ENCODE assay signal across 25 cellular contexts in the genomic region with DNA sequence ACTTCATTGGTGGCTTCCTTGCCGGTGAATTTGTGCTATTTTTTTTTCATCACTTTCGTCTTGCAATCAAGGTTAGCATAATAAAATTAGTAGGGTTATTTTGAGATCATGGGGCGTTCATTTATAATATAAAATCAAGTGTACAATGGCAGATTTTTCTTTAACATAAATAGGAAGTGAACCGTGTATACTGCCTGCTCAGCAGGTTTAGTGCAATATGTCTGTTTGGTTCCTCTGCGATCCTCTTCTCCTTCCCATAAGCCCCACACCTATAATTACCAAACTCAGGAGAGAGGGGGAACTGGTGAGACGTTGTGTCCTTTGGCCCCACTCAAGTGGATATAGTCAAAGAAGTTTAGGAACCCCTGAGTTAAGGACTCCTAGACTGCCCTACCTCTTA. TPM values are rescaled to one million over a fixed set of nuclear protein-coding genes. Genes with fewer than 3 reads are reported as not detected.
DNase-seq lines count a peak whose midpoint lies in the region; ATAC-seq, FAIRE-seq and TF ChIP-seq lines count a peak whose summit lies in the region.
"Had no signal": no experiment of that assay in that cellular context is flagged by ENCODE, and none has a peak within 500 bp of the region (broad histone marks: within the 10 kb centered on the region; RNA-seq: fewer than 3 reads in every experiment).

No MANE protein-coding gene starts in this region.

- no peak for TF ChIP-seq RAD21 in IMR-90 (IDR thresholded peaks at IDR 0.05; ENCODE audit: low read length)
- no peak for TF ChIP-seq RAD21 in K562 (CRISPR knock-in tag; conservative IDR thresholded peaks at IDR 0.05 in 1 of 2, IDR thresholded peaks at IDR 0.05 in 1 of 2)

- H3K9ac ChIP-seq in IMR-90 (ENCODE audit: low read depth, low read length) = no peak overlapping the region
- no peak overlapping the region for H3K9ac ChIP-seq in K562 (ENCODE audit: insufficient read depth in 1 of 2, low read depth in 2 of 2, low read length in 2 of 2)
- H3K9ac ChIP-seq in smooth muscle cell (ENCODE audit: low read depth) = no peak overlapping the region
- H3K9ac ChIP-seq: BLaER1 treated with 17β-estradiol and CSF1 and Interleukin-3, amounts not matched to agents 10 nM and 100 nM; KMS-11 had no signal

- no peaks in the 10 kb centered on the region for H3K36me3 ChIP-seq in left ventricle myocardium inferior
- no peaks in the 10 kb centered on the region for H3K36me3 ChIP-seq in IMR-90 (ENCODE audit: control insufficient read depth, insufficient read depth, low read length)
- no peaks in the 10 kb centered on the region for H3K36me3 ChIP-seq in K562 (ENCODE audit: control insufficient read depth, insufficient read depth, low read length)
- H3K36me3 ChIP-seq in smooth muscle cell (ENCODE audit: low read depth) = no peaks in the 10 kb centered on the region
- H3K36me3 ChIP-seq: BLaER1 treated with 17β-estradiol and CSF1 and Interleukin-3, amounts not matched to agents 10 nM and 100 nM had no signal

- H3K79me1 ChIP-seq in IMR-90 (ENCODE audit: low read depth in 1 of 2, low read length in 2 of 2) = no peaks in the 10 kb centered on the region; a peak in 1 of 4 replicates

- H3K9me3 ChIP-seq in left ventricle myocardium inferior (replicated peaks) (peaks cover 10% of the 10 kb centered on the region), IMR-90 (ENCODE audit: control insufficient read depth, insufficient read depth, low read length) (peaks cover 2% of the 10 kb centered on the region; the same call in 1 of the 2 replicates), K562 (replicated peaks; ENCODE audit: control insufficient read depth, insufficient read depth, low read depth, low read length) (no peaks in the 10 kb centered on the region), smooth muscle cell (replicated peaks; ENCODE audit: low read depth) (no peaks in the 10 kb centered on the region)

- H4K91ac ChIP-seq in IMR-90 (ENCODE audit: insufficient read depth, low read depth, low read length) = peak overlapping the region; percentile 76

- TF ChIP-seq POLR2A in IMR-90 (IDR thresholded peaks at IDR 0.05; ENCODE audit: low read depth, low read length) = no peak
- TF ChIP-seq POLR2A in K562 (conservative IDR thresholded peaks at IDR 0.05) = no peak

- H2BK120ac ChIP-seq in IMR-90 (ENCODE audit: low read depth, low read length) = peak overlapping the region; percentile 86

- H3K14ac ChIP-seq in IMR-90 (replicated peaks; ENCODE audit: low read depth, low read length) = peak overlapping the region; percentile 83

- CTCF ChIA-PET in IMR-90 (lab: Yijun Ruan, JAX) = no interaction called here
- CTCF ChIA-PET in K562 (lab: Yijun Ruan, JAX; ENCODE audit: low intra/inter-chr PET ratio) = no interaction called here

- H3K4me2 ChIP-seq in IMR-90 (ENCODE audit: low read depth, low read length) (no peak overlapping the region), K562 (ENCODE audit: insufficient read depth, low read length) (no peak overlapping the region), smooth muscle cell (no peak overlapping the region)
- H3K4me2 ChIP-seq: KMS-11 had no signal

- no peak for FAIRE-seq in K562 (lab: Jason Lieb, UNC)
- FAIRE-seq: A204.1, D721Med had no signal

- intact Hi-C loops in Right ventricle myocardium superior (cut with DNase I) = no loop called here
- intact Hi-C loops in left ventricle myocardium inferior (cut with micrococcal nuclease) = no loop called here
- intact Hi-C loops in IMR-90 (cut with micrococcal nuclease) = no loop called here
- intact Hi-C loops in K562 (cut with micrococcal nuclease) = no loop called here

- H3K56ac ChIP-seq in IMR-90 (ENCODE audit: extremely low read depth, insufficient read depth, low read length) = no peak overlapping the region

- peak overlapping the region; percentile 81; the same call in 2 of the 3 replicates for H2BK15ac ChIP-seq in IMR-90 (ENCODE audit: low read depth, low read length)

- H3K4me3 ChIP-seq in left ventricle myocardium inferior (no peak overlapping the region), IMR-90 (ENCODE audit: insufficient read depth, low read depth, low read length) (no peak overlapping the region), K562 (no peak overlapping the region), smooth muscle cell (no peak overlapping the region)
- H3K4me3 ChIP-seq: BLaER1 treated with 17β-estradiol and CSF1 and Interleukin-3, amounts not matched to agents 10 nM and 100 nM; GM23248 had no signal

- TF ChIP-seq EP300 in K562 (IDR thresholded peaks at IDR 0.05; ENCODE audit: low read length) = no peak

- H3K27ac ChIP-seq in left ventricle myocardium inferior (replicated peaks) (no peak overlapping the region), IMR-90 (ENCODE audit: insufficient read depth, low read length) (no peak overlapping the region), K562 (ENCODE audit: extremely low read depth, low read depth, low read length) (no peak overlapping the region), smooth muscle cell (ENCODE audit: low read depth) (peak overlapping the region; percentile 95)
- H3K27ac ChIP-seq: BLaER1 treated with 17β-estradiol and CSF1 and Interleukin-3, amounts not matched to agents 10 nM and 100 nM; GM23248; KMS-11 had no signal

- H3K4me1 ChIP-seq in left ventricle myocardium inferior (peaks cover 30% of the 10 kb centered on the region), IMR-90 (ENCODE audit: control insufficient read depth, insufficient read depth, low read length) (peaks cover 29% of the 10 kb centered on the region), K562 (replicated peaks in 1 of 2; ENCODE audit: control insufficient read depth in 2 of 2, insufficient read depth in 2 of 2, low read length in 2 of 2) (no peaks in the 10 kb centered on the region), smooth muscle cell (ENCODE audit: low read depth) (peaks cover 9% of the 10 kb centered on the region)

- H3K27me3 ChIP-seq in left ventricle myocardium inferior (ENCODE audit: low read depth) = no peaks in the 10 kb centered on the region
- H3K27me3 ChIP-seq in IMR-90 (ENCODE audit: control insufficient read depth, insufficient read depth, low read length) = no peaks in the 10 kb centered on the region
- peaks cover 15 to 44% of the 10 kb centered on the region in 2 experiments for H3K27me3 ChIP-seq in K562 (ENCODE audit: control insufficient read depth in 2 of 2, insufficient read depth in 2 of 2, low read length in 2 of 2)
- no peaks in the 10 kb centered on the region for H3K27me3 ChIP-seq in smooth muscle cell (ENCODE audit: low read depth)
- H3K27me3 ChIP-seq: BLaER1 treated with 17β-estradiol and CSF1 and Interleukin-3, amounts not matched to agents 10 nM and 100 nM had no signal

- H4K8ac ChIP-seq in IMR-90 (ENCODE audit: low read depth in 2 of 2, low read length in 2 of 2) = no peak overlapping the region

- BruUV-seq in IMR-90 (replicated peaks; lab: Mats Ljungman, UMichigan) (no TSS peak), K562 (replicated peaks; lab: Mats Ljungman, UMichigan) (no TSS peak)

- no peak for TF ChIP-seq CTCF in left ventricle myocardium inferior (IDR thresholded peaks at IDR 0.05; ENCODE audit: borderline replicate concordance)
- TF ChIP-seq CTCF in IMR-90 (conservative IDR thresholded peaks at IDR 0.05; ENCODE audit: low read depth, low read length) = no peak
- no peak for TF ChIP-seq CTCF in K562 (IDR thresholded peaks at IDR 0.05 in 2 of 3, conservative IDR thresholded peaks at IDR 0.05 in 1 of 3; ENCODE audit: insufficient read depth in 2 of 3, low read depth in 1 of 3, low read length in 3 of 3)
- TF ChIP-seq CTCF in smooth muscle cell (IDR thresholded peaks at IDR 0.05; ENCODE audit: borderline replicate concordance, insufficient read depth, poor library complexity, severe bottlenecking) = no peak

- H3K18ac ChIP-seq in IMR-90 (ENCODE audit: low read depth, low read length) = peak overlapping the region; percentile 22; the same call in 1 of the 2 replicates

- H2AFZ ChIP-seq in IMR-90 (replicated peaks; ENCODE audit: low read length, poor library complexity) = peak overlapping the region; percentile 66
- H2AFZ ChIP-seq in K562 (ENCODE audit: low read depth, low read length) = no peak overlapping the region
- H2AFZ ChIP-seq in smooth muscle cell (ENCODE audit: low read depth) = no peak overlapping the region

- H2BK20ac ChIP-seq in IMR-90 (ENCODE audit: low read depth, low read length) = peak overlapping the region; percentile 72; the same call in 1 of the 2 replicates

- peak overlapping the region; percentile 52 for H2BK5ac ChIP-seq in IMR-90 (ENCODE audit: low read depth, low read length, poor library complexity, severe bottlenecking)

- peaks cover 23% of the 10 kb centered on the region for H3K9me1 ChIP-seq in IMR-90 (ENCODE audit: insufficient read depth, low read length)
- no peaks in the 10 kb centered on the region for H3K9me1 ChIP-seq in K562 (ENCODE audit: control insufficient read depth, insufficient read depth, low read length)

- H3K79me2 ChIP-seq in K562 (ENCODE audit: control insufficient read depth, insufficient read depth, low read length) = no peaks in the 10 kb centered on the region
- no peaks in the 10 kb centered on the region for H3K79me2 ChIP-seq in smooth muscle cell (ENCODE audit: low read depth)

- peaks cover 19% of the 10 kb centered on the region for H3F3A ChIP-seq in smooth muscle cell (ENCODE audit: low read depth)

- in situ Hi-C loops in IMR-90 (cut with MboI; ENCODE audit: low sequenced_read_pairs) (no loop called here), K562 (cut with MboI) (no loop called here)

- H2AK9ac ChIP-seq in IMR-90 (replicated peaks; ENCODE audit: low read depth, low read length, poor library complexity) = peak overlapping the region; percentile 65

- ATAC-seq in Right ventricle myocardium superior (ENCODE audit: poor library complexity) = peak; percentile 15
- ATAC-seq in IMR-90 (ENCODE audit: low read depth) = no peak
- ATAC-seq in K562 = no peak

- H4K5ac ChIP-seq in IMR-90 (ENCODE audit: low read depth, low read length) = no peak overlapping the region

- peak overlapping the region; percentile 85 for H3K4ac ChIP-seq in IMR-90 (ENCODE audit: low read depth, low read length)

- dilution Hi-C loops in IMR-90 (cut with HindIII; ENCODE audit: low sequenced_read_pairs, unreplicated experiment) = no loop called here

- no peaks in the 10 kb centered on the region for H4K20me1 ChIP-seq in IMR-90 (ENCODE audit: insufficient read depth, low read length)
- H4K20me1 ChIP-seq in K562 (replicated peaks; ENCODE audit: control insufficient read depth, insufficient read depth, low read length) = no peaks in the 10 kb centered on the region
- no peaks in the 10 kb centered on the region for H4K20me1 ChIP-seq in smooth muscle cell (ENCODE audit: low read depth)
- H4K20me1 ChIP-seq: BLaER1 treated with 17β-estradiol and CSF1 and Interleukin-3, amounts not matched to agents 10 nM and 100 nM had no signal

- DNase-seq in Right ventricle myocardium superior (no peak), left ventricle myocardium inferior (no peak), IMR-90 (no peak), K562 (ENCODE audit: extremely low read depth in 1 of 4, low spot score in 3 of 4) (no peak), smooth muscle cell (lab: John Stamatoyannopoulos, UW; ENCODE audit: unreplicated experiment) (no peak), KG1 (lab: John Stamatoyannopoulos, UW) (no peak), ecto neural progenitor cell (ENCODE audit: low spot score) (no peak)
- DNase-seq: AML-193; CD4-positive, alpha-beta T cell; GM23248; H7; MM.1S; NCI-H1092 treated with DMSO at 0.1 percent for 48 hours; NCI-H1436 treated with DMSO at 0.1 percent for 48 hours; NCI-H187 treated with DMSO at 0.1 percent for 48 hours; NCI-H2171 treated with DMSO at 0.1 percent for 48 hours; NCI-H446 treated with DMSO at 0.1 percent for 48 hours; NCI-H748 treated with DMSO at 0.1 percent for 48 hours; RPMI8226; SHP77 treated with DMSO at 0.1 percent for 48 hours; T-helper 1 cell had no signal

- H2AK5ac ChIP-seq in IMR-90 (ENCODE audit: low read depth, low read length) = peak overlapping the region; percentile 76; the same call in 1 of the 2 replicates

- H3K23ac ChIP-seq in IMR-90 (ENCODE audit: low read depth, low read length) = no peak overlapping the region; the same call in 1 of the 2 replicates

- no CpG with 5 or more reads among the region's 6 CpGs for WGBS in IMR-90 (ENCODE audit: extremely low coverage in 2 of 2, insufficient read length in 1 of 2), 2 experiments
- WGBS in K562 (ENCODE audit: insufficient coverage, low coverage, missing lambda C conversion rate) = 2% methylated on average over 6 of the region's 6 CpGs
- WGBS in smooth muscle cell (ENCODE audit: low lambda C conversion rate) = 77% methylated on average over 6 of the region's 6 CpGs

- POLR2A ChIA-PET in IMR-90 (lab: Charles Lee; ENCODE audit: unreplicated experiment) (no interaction called here), K562 (lab: Yijun Ruan, JAX) (interaction anchor here (0.6 to 1.4 kb wide), 2 partner anchors 18 to 331 kb away, joined by 3 read pairs; no protein-coding TSS in a partner anchor)

RNA-seq across cellular contexts. Expression of a gene that starts 41.7 kb away (rescaled TPM):
- 8.4 TPM for total RNA-seq in Right ventricle myocardium superior
- 10.4 TPM for total RNA-seq in left ventricle myocardium inferior
- total RNA-seq in IMR-90 (2012; rRNA removed) = 5.8 and 6.5 TPM in 2 replicates
- 16.3 and 16.4 TPM in 2 replicates for polyA plus RNA-seq in IMR-90 (2012; rRNA removed)
- polyA plus RNA-seq in IMR-90 (2012; cell fraction: cytosol; rRNA removed) = 11.1 and 18.4 TPM in 2 replicates
- 78.4 and 95.1 TPM in 2 replicates for polyA plus RNA-seq in IMR-90 (2012; cell fraction: nucleus; rRNA removed; ENCODE audit: low replicate concordance)
- total RNA-seq in K562 (2011; cell fraction: chromatin; rRNA removed; ENCODE audit: low replicate concordance) = 1.5 and 7.7 TPM in 2 replicates
- total RNA-seq in K562 (2011; cell fraction: nucleolus; rRNA removed) = 2.0 and 2.7 TPM in 2 replicates
- total RNA-seq in K562 (2011; cell fraction: nucleoplasm; rRNA removed) = 2.6 and 4.7 TPM in 2 replicates
- total RNA-seq in K562 (2014; rRNA removed) = 0.14 TPM in 1 of 2 replicates, not detected in the other
- 0.15 TPM in 1 of 2 replicates, not detected in the other for total RNA-seq in K562 (2014; rRNA removed; fragmentation: Illumina TruSeq; extraction: Trizol)
- total RNA-seq in K562 (2015; rRNA removed; fragmentation: Illumina TruSeq; extraction: Trizol) = 0.83 TPM in 1 of 2 replicates, not detected in the other
- total RNA-seq in K562 (2021) = 0.58 and 1.0 TPM in 2 replicates
- polyA plus RNA-seq in K562 (2011; rRNA removed) = 1.4 and 2.1 TPM in 2 replicates
- polyA plus RNA-seq in K562 (2011; cell fraction: cytosol; rRNA removed) = 0.25 and 0.54 TPM in 2 replicates
- polyA plus RNA-seq in K562 (2011; cell fraction: nucleus; rRNA removed) = 7.7 and 14.3 TPM in 2 replicates
- polyA plus RNA-seq in K562 (2012) = 1.0 and 2.6 TPM in 2 replicates
- 0.36 TPM in 1 of 2 replicates, not detected in the other for polyA plus RNA-seq in K562 (2014; fragmentation: Illumina TruSeq; extraction: Trizol)
- polyA plus RNA-seq in K562 (2014; fragmentation: Nextera tagmentation; extraction: Ambion mirVana) = under 1 TPM; 0.56 to 0.67 TPM
- polyA plus RNA-seq in K562 (2014; rRNA removed) = 0.09 and 0.64 TPM in 2 replicates
- 0.49 and 0.87 TPM in 2 replicates for polyA minus RNA-seq in K562 (2011; rRNA and poly(A)+ RNA removed)
- polyA minus RNA-seq in K562 (2011; cell fraction: cytosol; rRNA and poly(A)+ RNA removed) = not detected in 2 replicates
- polyA minus RNA-seq in K562 (2011; cell fraction: nucleus; rRNA and poly(A)+ RNA removed) = 0.94 and 1.1 TPM in 2 replicates
- total RNA-seq in smooth muscle cell = 3.6 and 51.9 TPM in 2 replicates
- 6.1 and 7.9 TPM in 2 replicates for polyA plus RNA-seq in smooth muscle cell
